1 cellular context compared by ENCODE assay signal in genomic region chr12:132144115-132145071, GRCh38.
A peak's percentile ranks its signal among the peaks of the same experiment; 100 is the strongest.
TF ChIP-seq lines count a peak whose summit lies in the region.

A gene with protein sequence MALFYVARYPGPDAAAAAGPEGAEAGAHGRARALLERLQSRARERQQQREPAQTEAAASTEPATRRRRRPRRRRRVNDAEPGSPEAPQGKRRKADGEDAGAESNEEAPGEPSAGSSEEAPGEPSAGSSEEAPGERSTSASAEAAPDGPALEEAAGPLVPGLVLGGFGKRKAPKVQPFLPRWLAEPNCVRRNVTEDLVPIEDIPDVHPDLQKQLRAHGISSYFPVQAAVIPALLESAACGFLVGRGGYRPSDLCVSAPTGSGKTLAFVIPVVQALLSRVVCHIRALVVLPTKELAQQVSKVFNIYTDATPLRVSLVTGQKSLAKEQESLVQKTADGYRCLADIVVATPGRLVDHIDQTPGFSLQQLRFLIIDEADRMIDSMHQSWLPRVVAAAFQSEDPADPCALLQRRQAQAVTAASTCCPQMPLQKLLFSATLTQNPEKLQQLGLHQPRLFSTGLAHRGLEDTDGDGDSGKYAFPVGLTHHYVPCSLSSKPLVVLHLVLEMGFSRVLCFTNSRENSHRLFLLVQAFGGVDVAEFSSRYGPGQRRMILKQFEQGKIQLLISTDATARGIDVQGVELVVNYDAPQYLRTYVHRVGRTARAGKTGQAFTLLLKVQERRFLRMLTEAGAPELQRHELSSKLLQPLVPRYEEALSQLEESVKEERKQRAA (minus strand): TSS chr12:132144319. CDS start chr12:132144296, 23 bp downstream.
Gene NOC4L (plus strand): TSS chr12:132144457. CDS start chr12:132144489, 32 bp downstream.

TF ChIP-seq in A549, 52 proteins besides CTCF, POLR2A, EP300 and RAD21 (continued from another document):
- TF ChIP-seq REST (IDR thresholded peaks at IDR 0.05) (peak; percentile 43; the same call in 1 of the 2 replicates), SMC3 (IDR thresholded peaks at IDR 0.05) (no peak), HES2 (IDR thresholded peaks at IDR 0.05) (no peak), MYC (IDR thresholded peaks at IDR 0.05; ENCODE audit: borderline replicate concordance, low read length) (peak; percentile 96), TFCP2L1 (CRISPR knock-in tag; IDR thresholded peaks at IDR 0.05) (no peak), BHLHE40 (IDR thresholded peaks at IDR 0.05; ENCODE audit: low read depth, low read length) (peak; percentile 78; the same call in 1 of the 2 replicates), GATA3 (IDR thresholded peaks at IDR 0.05; ENCODE audit: borderline replicate concordance) (no peak; the same call in 1 of the 2 replicates), ZSCAN20 (CRISPR knock-in tag; IDR thresholded peaks at IDR 0.05) (no peak), POLR2AphosphoS2 (conservative IDR thresholded peaks at IDR 0.05; ENCODE audit: low read length) (no peak), EHF (CRISPR knock-in tag; IDR thresholded peaks at IDR 0.05) (no peak), USF2 (IDR thresholded peaks at IDR 0.05) (no peak), MAFK (IDR thresholded peaks at IDR 0.05; ENCODE audit: partially characterized antibody) (no peak), RCOR1 (IDR thresholded peaks at IDR 0.05; ENCODE audit: low read depth, low read length) (no peak), FOSL2 (IDR thresholded peaks at IDR 0.05) (no peak), FOSL2 (CRISPR knock-in tag; IDR thresholded peaks at IDR 0.05) (peak; percentile 79), CHD4 (IDR thresholded peaks at IDR 0.05; ENCODE audit: borderline replicate concordance) (no peak), NR3C1 (IDR thresholded peaks at IDR 0.05) (no peak), HDAC2 (IDR thresholded peaks at IDR 0.05) (no peak), SREBF2 (IDR thresholded peaks at IDR 0.05) (no peak), FOXS1 (CRISPR knock-in tag; IDR thresholded peaks at IDR 0.05) (no peak), ZC3H11A (IDR thresholded peaks at IDR 0.05) (no peak), KDM1A (IDR thresholded peaks at IDR 0.05; ENCODE audit: low read depth) (no peak), PHF8 (IDR thresholded peaks at IDR 0.05; ENCODE audit: borderline replicate concordance, low read depth) (peak; percentile 95; the same call in 1 of the 2 replicates), ELK1 (IDR thresholded peaks at IDR 0.05; ENCODE audit: low read depth, low read length) (no peak), KDM5A (IDR thresholded peaks at IDR 0.05) (peak; percentile 78), RFX5 (IDR thresholded peaks at IDR 0.05) (peak; percentile 76), RARB (CRISPR knock-in tag; IDR thresholded peaks at IDR 0.05) (no peak), ZFP36 (IDR thresholded peaks at IDR 0.05; ENCODE audit: borderline replicate concordance, partially characterized antibody) (no peak), HOXA7 (CRISPR knock-in tag; IDR thresholded peaks at IDR 0.05) (no peak), EHMT2 (IDR thresholded peaks at IDR 0.05; ENCODE audit: low read depth) (no peak), RNF2 (IDR thresholded peaks at IDR 0.05; ENCODE audit: borderline replicate concordance, low read depth) (no peak), ATOH8 (CRISPR knock-in tag; IDR thresholded peaks at IDR 0.05; ENCODE audit: low read depth) (no peak)
- TF ChIP-seq, protein P1, sequence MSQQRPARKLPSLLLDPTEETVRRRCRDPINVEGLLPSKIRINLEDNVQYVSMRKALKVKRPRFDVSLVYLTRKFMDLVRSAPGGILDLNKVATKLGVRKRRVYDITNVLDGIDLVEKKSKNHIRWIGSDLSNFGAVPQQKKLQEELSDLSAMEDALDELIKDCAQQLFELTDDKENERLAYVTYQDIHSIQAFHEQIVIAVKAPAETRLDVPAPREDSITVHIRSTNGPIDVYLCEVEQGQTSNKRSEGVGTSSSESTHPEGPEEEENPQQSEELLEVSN (IDR thresholded peaks at IDR 0.05; ENCODE audit: borderline replicate concordance, low read depth): no peak
- TF ChIP-seq, protein P2, sequence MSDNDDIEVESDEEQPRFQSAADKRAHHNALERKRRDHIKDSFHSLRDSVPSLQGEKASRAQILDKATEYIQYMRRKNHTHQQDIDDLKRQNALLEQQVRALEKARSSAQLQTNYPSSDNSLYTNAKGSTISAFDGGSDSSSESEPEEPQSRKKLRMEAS (IDR thresholded peaks at IDR 0.05): peak; percentile 96
- TF ChIP-seq, protein P3, sequence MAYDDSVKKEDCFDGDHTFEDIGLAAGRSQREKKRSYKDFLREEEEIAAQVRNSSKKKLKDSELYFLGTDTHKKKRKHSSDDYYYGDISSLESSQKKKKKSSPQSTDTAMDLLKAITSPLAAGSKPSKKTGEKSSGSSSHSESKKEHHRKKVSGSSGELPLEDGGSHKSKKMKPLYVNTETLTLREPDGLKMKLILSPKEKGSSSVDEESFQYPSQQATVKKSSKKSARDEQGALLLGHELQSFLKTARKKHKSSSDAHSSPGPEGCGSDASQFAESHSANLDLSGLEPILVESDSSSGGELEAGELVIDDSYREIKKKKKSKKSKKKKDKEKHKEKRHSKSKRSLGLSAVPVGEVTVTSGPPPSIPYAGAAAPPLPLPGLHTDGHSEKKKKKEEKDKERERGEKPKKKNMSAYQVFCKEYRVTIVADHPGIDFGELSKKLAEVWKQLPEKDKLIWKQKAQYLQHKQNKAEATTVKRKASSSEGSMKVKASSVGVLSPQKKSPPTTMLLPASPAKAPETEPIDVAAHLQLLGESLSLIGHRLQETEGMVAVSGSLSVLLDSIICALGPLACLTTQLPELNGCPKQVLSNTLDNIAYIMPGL (CRISPR knock-in tag; IDR thresholded peaks at IDR 0.05; ENCODE audit: borderline replicate concordance): no peak
- TF ChIP-seq, protein P4, sequence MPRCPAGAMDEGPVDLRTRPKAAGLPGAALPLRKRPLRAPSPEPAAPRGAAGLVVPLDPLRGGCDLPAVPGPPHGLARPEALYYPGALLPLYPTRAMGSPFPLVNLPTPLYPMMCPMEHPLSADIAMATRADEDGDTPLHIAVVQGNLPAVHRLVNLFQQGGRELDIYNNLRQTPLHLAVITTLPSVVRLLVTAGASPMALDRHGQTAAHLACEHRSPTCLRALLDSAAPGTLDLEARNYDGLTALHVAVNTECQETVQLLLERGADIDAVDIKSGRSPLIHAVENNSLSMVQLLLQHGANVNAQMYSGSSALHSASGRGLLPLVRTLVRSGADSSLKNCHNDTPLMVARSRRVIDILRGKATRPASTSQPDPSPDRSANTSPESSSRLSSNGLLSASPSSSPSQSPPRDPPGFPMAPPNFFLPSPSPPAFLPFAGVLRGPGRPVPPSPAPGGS (IDR thresholded peaks at IDR 0.05): peak; percentile 88
TF ChIP-seq in A549: peak in this region for 12.
